8 cellular contexts compared by ENCODE assay signal in genomic region chr18:63098014-63098981, GRCh38.
DNase-seq lines count a peak whose midpoint lies in the region; ATAC-seq and TF ChIP-seq lines count a peak whose summit lies in the region.

No MANE protein-coding gene starts in this region.

- no peak for TF ChIP-seq CTCF in GM06990 (IDR thresholded peaks at IDR 0.05; ENCODE audit: insufficient read depth, low read length, poor library complexity, severe bottlenecking)

- no peak overlapping the region for H3K4me3 ChIP-seq in GM06990 (replicated peaks; ENCODE audit: low read depth, low read length)

- H3K36me3 Mint-ChIP-seq in activated naive CD8-positive, alpha-beta T cell, result peaks cover 2% of the 10 kb centered on the region

- peak overlapping the region; percentile 58 for H3K4me3 Mint-ChIP-seq in activated naive CD8-positive, alpha-beta T cell

- no peaks in the 10 kb centered on the region for H3K9me3 Mint-ChIP-seq in activated naive CD8-positive, alpha-beta T cell (ENCODE audit: low read depth)

- peak; percentile 65 for ATAC-seq in GM21423 (IDR thresholded peaks at IDR 0.05; ENCODE audit: unreplicated experiment)
- peak; percentile 40 for ATAC-seq in HG03575 (IDR thresholded peaks at IDR 0.05; ENCODE audit: extremely low read depth, insufficient number of reproducible peaks, low FRiP score, unreplicated experiment)
- ATAC-seq in left lobe of liver, result no peak

- peak; percentile 59 for DNase-seq in GM06990 (ENCODE audit: extremely low read depth, insufficient read length)
- no peak for DNase-seq in cerebellum (ENCODE audit: low spot score)
- no peak for DNase-seq in DMS153 treated with DMSO at 0.1 percent for 48 hours (lab: John Stamatoyannopoulos, UW; ENCODE audit: unreplicated experiment)
- DNase-seq in left lobe of liver (ENCODE audit: low spot score), result no peak
- DNase-seq in DMS 273 treated with DMSO at 0.1 percent for 48 hours (lab: John Stamatoyannopoulos, UW), result no peak

- H3K27me3 Mint-ChIP-seq in activated naive CD8-positive, alpha-beta T cell, result no peaks in the 10 kb centered on the region

- H3K36me3 ChIP-seq in GM06990 (ENCODE audit: control insufficient read depth, insufficient read depth, low read length), result no peaks in the 10 kb centered on the region

- no peaks in the 10 kb centered on the region for H3K27me3 ChIP-seq in GM06990 (replicated peaks; ENCODE audit: control insufficient read depth, insufficient read depth, low read length)

- peaks cover 50% of the 10 kb centered on the region for H3K4me1 Mint-ChIP-seq in activated naive CD8-positive, alpha-beta T cell (ENCODE audit: low read depth)

- peak overlapping the region; percentile 64 for H3K27ac Mint-ChIP-seq in activated naive CD8-positive, alpha-beta T cell
